Comparison of ENCODE assay signal across 7 cellular contexts in the genomic region with DNA sequence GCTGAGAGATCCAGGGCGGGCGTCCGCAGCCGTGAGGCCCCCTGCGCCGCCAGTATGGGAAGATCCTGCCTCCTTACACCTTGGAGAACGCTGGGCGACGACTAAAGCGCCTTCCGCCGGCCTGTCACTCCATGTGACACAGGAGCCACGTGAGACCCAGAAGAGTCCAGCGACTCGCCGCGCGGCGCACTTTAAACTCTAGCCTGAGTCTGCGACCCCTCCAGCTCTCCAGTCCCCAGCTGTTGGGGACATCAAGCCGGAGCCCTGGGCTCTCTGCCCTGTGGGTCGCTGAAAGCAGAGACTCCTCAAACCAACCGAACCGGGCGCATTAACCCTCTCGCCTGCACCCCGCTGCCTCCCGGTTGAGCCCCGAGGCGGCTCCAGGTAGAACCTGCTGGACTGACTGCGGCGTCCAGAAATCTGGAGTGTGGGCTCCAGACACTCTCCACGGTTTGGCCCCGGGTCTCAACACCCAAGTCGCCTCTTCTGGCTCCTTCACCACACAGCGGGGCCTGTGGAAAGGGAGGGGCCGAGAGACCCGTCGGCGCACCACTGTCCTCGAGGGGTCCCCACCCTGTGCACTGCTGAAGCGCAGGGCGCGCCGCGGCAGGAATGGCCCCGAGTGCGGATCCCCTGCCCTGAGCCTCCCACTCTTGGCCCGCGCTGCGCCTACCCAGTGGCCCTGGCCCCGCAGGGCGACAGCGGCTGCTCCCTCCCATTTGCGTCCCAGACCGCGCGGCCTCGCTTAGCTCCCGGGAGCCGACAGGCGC. TPM values are rescaled to one million over a fixed set of nuclear protein-coding genes. Genes with fewer than 3 reads are reported as not detected.
DNase-seq lines count a peak whose midpoint lies in the region; ATAC-seq and TF ChIP-seq lines count a peak whose summit lies in the region.

No MANE protein-coding gene starts in this region.

- TF ChIP-seq CTCF in Peyer's patch (IDR thresholded peaks at IDR 0.05) (no peak), PC-9 (conservative IDR thresholded peaks at IDR 0.05) (no peak)

- peak overlapping the region; percentile 31 to 82 (median 68) for H3K4me3 ChIP-seq in Peyer's patch
- H3K4me3 ChIP-seq in mesenchymal stem cell (ENCODE audit: insufficient read depth in 1 of 2, low read depth in 1 of 2, low read length in 2 of 2), result peak overlapping the region in 1 of 2 experiments; percentile 8
- no peak overlapping the region for H3K4me3 ChIP-seq in PC-9

- H3K4ac ChIP-seq in mesenchymal stem cell (ENCODE audit: low read depth in 1 of 2, low read length in 2 of 2), result no peak overlapping the region

- H3K14ac ChIP-seq in mesenchymal stem cell (ENCODE audit: low read length in 2 of 2), result no peak overlapping the region

- no peak overlapping the region for H3K27ac Mint-ChIP-seq in stimulated activated naive CD8-positive, alpha-beta T cell treated with anti-CD3 and anti-CD28 coated beads, Interleukin-15, amount 100 ng/mL, for 72 hours

- no peak overlapping the region for H3K9ac ChIP-seq in mesenchymal stem cell (ENCODE audit: low read length)

- DNase-seq in Peyer's patch (peak; percentile 37 to 62 (median 53)), cerebellar cortex (ENCODE audit: low spot score) (peak; percentile 22), mesenchymal stem cell (peak; percentile 33), SHP77 (lab: John Stamatoyannopoulos, UW) (no peak), PC-9 (no peak)
- peak; percentile 57 to 62 for DNase-seq in stimulated activated naive CD8-positive, alpha-beta T cell treated with anti-CD3 and anti-CD28 coated beads, Interleukin-15, amount 100 ng/mL, for 72 hours

- no peak overlapping the region for H4K8ac ChIP-seq in mesenchymal stem cell (ENCODE audit: low read length)

- no peak overlapping the region for H3K23ac ChIP-seq in mesenchymal stem cell (ENCODE audit: low read length in 2 of 2)

- under 1% methylated on average over 59 of the region's 62 CpGs for WGBS in mesenchymal stem cell

- peak overlapping the region; percentile 36 for H2AFZ ChIP-seq in mesenchymal stem cell (ENCODE audit: low read depth, low read length)
- H2AFZ ChIP-seq in PC-9, result no peak overlapping the region

- H2BK5ac ChIP-seq in mesenchymal stem cell (ENCODE audit: low read depth, low read length, poor library complexity, severe bottlenecking), result no peak overlapping the region

- H3K4me3 Mint-ChIP-seq in stimulated activated naive CD8-positive, alpha-beta T cell treated with anti-CD3 and anti-CD28 coated beads, Interleukin-15, amount 100 ng/mL, for 72 hours, result peak overlapping the region; percentile 92 to 99

- CTCF ChIA-PET in PC-9 (lab: Charles Lee), result no interaction called here

- H3K27ac ChIP-seq in Peyer's patch, result peak overlapping the region in 2 of 4 donors; percentile 19 to 78
- no peak overlapping the region for H3K27ac ChIP-seq in mesenchymal stem cell (ENCODE audit: low read length, poor library complexity, severe bottlenecking)
- H3K27ac ChIP-seq in PC-9, result no peak overlapping the region

- no peaks in the 10 kb centered on the region for H4K20me1 ChIP-seq in PC-9 (ENCODE audit: insufficient read depth)

- no peak overlapping the region for H3K4me2 ChIP-seq in mesenchymal stem cell (ENCODE audit: low read length, poor library complexity, severe bottlenecking)
- no peak overlapping the region for H3K4me2 ChIP-seq in PC-9

- H3K4me1 Mint-ChIP-seq in stimulated activated naive CD8-positive, alpha-beta T cell treated with anti-CD3 and anti-CD28 coated beads, Interleukin-15, amount 100 ng/mL, for 72 hours, result peaks cover 38% of the 10 kb centered on the region

- H3K9me3 ChIP-seq in Peyer's patch, result no peaks in the 10 kb centered on the region
- H3K9me3 ChIP-seq in mesenchymal stem cell (ENCODE audit: control insufficient read depth, low read length), result no peaks in the 10 kb centered on the region
- no peaks in the 10 kb centered on the region for H3K9me3 ChIP-seq in PC-9 (ENCODE audit: insufficient read depth, low read depth)

- POLR2A ChIA-PET in PC-9 (lab: Charles Lee; ENCODE audit: unreplicated experiment), result no interaction called here

- H3K36me3 ChIP-seq in Peyer's patch (no peaks in the 10 kb centered on the region), mesenchymal stem cell (ENCODE audit: control insufficient read depth in 1 of 2, insufficient read depth in 2 of 2, low read depth in 1 of 2, low read length in 2 of 2) (peaks cover 0 to 3% of the 10 kb centered on the region in 2 experiments), PC-9 (ENCODE audit: low read depth) (no peaks in the 10 kb centered on the region)

- H3K9me2 ChIP-seq in PC-9 (ENCODE audit: insufficient read depth), result no peaks in the 10 kb centered on the region

- no TSS peak for BruUV-seq in PC-9 (replicated peaks; lab: Mats Ljungman, UMichigan)

- no peak overlapping the region for H3K18ac ChIP-seq in mesenchymal stem cell (ENCODE audit: low read depth in 1 of 2, low read length in 2 of 2)

- H3K27me3 ChIP-seq in Peyer's patch (no peaks in the 10 kb centered on the region), mesenchymal stem cell (ENCODE audit: control insufficient read depth in 1 of 2, insufficient read depth in 1 of 2, low read length in 2 of 2) (peaks cover 37 to 64% of the 10 kb centered on the region in 2 experiments), PC-9 (ENCODE audit: insufficient read depth, low read depth) (no peaks in the 10 kb centered on the region)

- peak overlapping the region in 1 of 2 experiments; percentile 66 for H2BK12ac ChIP-seq in mesenchymal stem cell (ENCODE audit: low read length in 2 of 2)

- intact Hi-C loops in PC-9 (cut with micrococcal nuclease; ENCODE audit: unreplicated experiment), result no loop called here

- no peaks in the 10 kb centered on the region for H3K79me1 ChIP-seq in mesenchymal stem cell (replicated peaks; ENCODE audit: low read length, poor library complexity, severe bottlenecking)

- H3K79me2 ChIP-seq in PC-9 (ENCODE audit: low read depth), result no peaks in the 10 kb centered on the region

- H2BK120ac ChIP-seq in mesenchymal stem cell (ENCODE audit: low read depth, low read length), result no peak overlapping the region

- H3K4me1 ChIP-seq in Peyer's patch (peaks cover 0 to 24% (median 16%) of the 10 kb centered on the region in 4 donors), mesenchymal stem cell (ENCODE audit: control insufficient read depth, insufficient read depth, low read depth, low read length) (peaks cover 35% of the 10 kb centered on the region), PC-9 (replicated peaks; ENCODE audit: insufficient read depth) (no peaks in the 10 kb centered on the region)

- no peaks in the 10 kb centered on the region for H3K9me3 Mint-ChIP-seq in stimulated activated naive CD8-positive, alpha-beta T cell treated with anti-CD3 and anti-CD28 coated beads, Interleukin-15, amount 100 ng/mL, for 72 hours

- no peaks in the 10 kb centered on the region for H3F3A ChIP-seq in PC-9 (ENCODE audit: insufficient read depth, low read depth)

- peak overlapping the region; percentile 18 for H4K91ac ChIP-seq in mesenchymal stem cell (ENCODE audit: low read length)

- H3K27me3 Mint-ChIP-seq in stimulated activated naive CD8-positive, alpha-beta T cell treated with anti-CD3 and anti-CD28 coated beads, Interleukin-15, amount 100 ng/mL, for 72 hours, result peaks cover 14% of the 10 kb centered on the region

- ATAC-seq in stimulated activated naive CD8-positive, alpha-beta T cell treated with anti-CD3 and anti-CD28 coated beads, Interleukin-15, amount 100 ng/mL, for 72 hours, result no peak
- no peak for ATAC-seq in HG02870 (IDR thresholded peaks at IDR 0.05; ENCODE audit: unreplicated experiment)

- peak overlapping the region; percentile 63 for H2BK15ac ChIP-seq in mesenchymal stem cell (ENCODE audit: low read depth, poor library complexity, severe bottlenecking)

- no peak for TF ChIP-seq POLR2A in Peyer's patch (IDR thresholded peaks at IDR 0.05)

- H2AK5ac ChIP-seq in mesenchymal stem cell (ENCODE audit: low read length, severe bottlenecking), result no peak overlapping the region

RNA-seq across cellular contexts. Expression of gene SFMBT2, which starts 1.8 kb away (rescaled TPM):
- total RNA-seq in Peyer's patch (10 to 100 TPM in 1 of 4 donors, 1 to 10 TPM in 3; 2.6 to 26.4 (median 4.5) TPM), PC-9 (2021) (0.07 TPM in 1 of 2 replicates, not detected in the other)
- 2.2 TPM for polyA plus RNA-seq in mesenchymal stem cell (2013, experiment 1 of 2)
- polyA plus RNA-seq in mesenchymal stem cell (2013, experiment 2 of 2), result 2.2 TPM

Comparison
In these comparisons a context has a peak if more than half of its experiments do, and no peak if none do; other contexts are left out.
1. DNase-seq: peak in Peyer's patch (3 of 3), cerebellar cortex (single experiment), mesenchymal stem cell (single experiment) and stimulated activated naive CD8-positive, alpha-beta T cell treated with anti-CD3 and anti-CD28 coated beads, Interleukin-15, amount 100 ng/mL, for 72 hours (2 of 2); none in SHP77 (0 of 2) and PC-9 (0 of 2).